ENCODE assay signal across 1 cellular context in the genomic region with DNA sequence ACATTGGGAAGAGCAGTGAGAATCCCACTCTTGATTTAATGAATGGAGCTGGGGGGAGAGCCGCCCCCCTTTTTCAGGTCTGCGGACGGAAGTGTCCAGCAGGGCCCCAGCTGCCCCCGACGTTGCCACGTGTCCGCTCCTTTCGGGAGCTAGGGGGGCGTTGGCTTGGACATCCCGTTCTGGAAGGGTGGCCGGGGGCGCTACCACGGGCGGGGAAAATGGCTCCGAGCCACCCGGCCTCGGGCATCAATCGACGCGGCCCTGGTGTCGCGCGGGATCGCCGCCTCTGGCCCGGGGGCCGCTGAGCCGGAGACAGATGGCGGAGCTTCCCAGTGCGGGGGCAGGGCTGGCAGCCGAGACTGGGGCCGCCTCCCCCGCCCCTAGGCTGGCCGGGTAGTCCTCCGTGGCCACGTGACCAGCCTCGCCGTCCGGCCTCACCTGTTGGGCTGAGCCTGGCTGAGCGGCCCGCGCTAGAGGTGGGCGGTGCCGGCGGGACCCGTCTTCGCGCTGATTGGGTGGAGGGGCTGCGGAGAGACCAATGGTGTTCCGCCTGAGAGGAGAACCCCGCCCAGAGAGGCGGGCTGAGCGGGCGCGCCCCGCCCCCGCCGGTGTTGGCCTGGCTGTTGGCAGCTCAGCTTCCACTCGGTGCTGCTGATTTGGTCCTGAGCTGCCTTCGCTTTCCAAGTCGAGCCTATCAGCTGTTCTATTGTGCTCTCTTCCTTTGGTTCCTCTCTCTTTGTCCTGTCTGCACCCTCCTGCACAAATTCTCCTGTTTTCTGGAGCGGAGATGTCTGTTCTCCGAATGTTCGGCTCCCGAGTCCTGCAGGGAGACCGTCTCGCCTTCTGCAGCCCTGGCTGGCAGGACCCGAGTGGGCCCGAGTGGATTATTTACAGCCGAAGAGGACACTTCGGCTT.
TF ChIP-seq lines count a peak whose summit lies in the region.

No MANE protein-coding gene starts in this region.

TF ChIP-seq in HEK293, 187 proteins besides CTCF, POLR2A, EP300 and RAD21 (continued from another document and continues in another):
- TF ChIP-seq, protein P1, sequence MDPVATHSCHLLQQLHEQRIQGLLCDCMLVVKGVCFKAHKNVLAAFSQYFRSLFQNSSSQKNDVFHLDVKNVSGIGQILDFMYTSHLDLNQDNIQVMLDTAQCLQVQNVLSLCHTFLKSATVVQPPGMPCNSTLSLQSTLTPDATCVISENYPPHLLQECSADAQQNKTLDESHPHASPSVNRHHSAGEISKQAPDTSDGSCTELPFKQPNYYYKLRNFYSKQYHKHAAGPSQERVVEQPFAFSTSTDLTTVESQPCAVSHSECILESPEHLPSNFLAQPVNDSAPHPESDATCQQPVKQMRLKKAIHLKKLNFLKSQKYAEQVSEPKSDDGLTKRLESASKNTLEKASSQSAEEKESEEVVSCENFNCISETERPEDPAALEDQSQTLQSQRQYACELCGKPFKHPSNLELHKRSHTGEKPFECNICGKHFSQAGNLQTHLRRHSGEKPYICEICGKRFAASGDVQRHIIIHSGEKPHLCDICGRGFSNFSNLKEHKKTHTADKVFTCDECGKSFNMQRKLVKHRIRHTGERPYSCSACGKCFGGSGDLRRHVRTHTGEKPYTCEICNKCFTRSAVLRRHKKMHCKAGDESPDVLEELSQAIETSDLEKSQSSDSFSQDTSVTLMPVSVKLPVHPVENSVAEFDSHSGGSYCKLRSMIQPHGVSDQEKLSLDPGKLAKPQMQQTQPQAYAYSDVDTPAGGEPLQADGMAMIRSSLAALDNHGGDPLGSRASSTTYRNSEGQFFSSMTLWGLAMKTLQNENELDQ (tag by site-specific recombination; IDR thresholded peaks at IDR 0.05; ENCODE audit: low read depth), result no peak
- TF ChIP-seq ZSCAN23 (tag by site-specific recombination; IDR thresholded peaks at IDR 0.05) (no peak), ZNF23 (tag by site-specific recombination; IDR thresholded peaks at IDR 0.05; ENCODE audit: borderline replicate concordance) (no peak), ZNF544 (tag by site-specific recombination; IDR thresholded peaks at IDR 0.05) (no peak), SP7 (tag by site-specific recombination; IDR thresholded peaks at IDR 0.05) (peak; percentile 84), SCRT1 (tag by site-specific recombination; IDR thresholded peaks at IDR 0.05; ENCODE audit: borderline replicate concordance) (peak; percentile 96), ZNF211 (tag by site-specific recombination; IDR thresholded peaks at IDR 0.05; ENCODE audit: low read depth) (no peak), ZNF624 (tag by site-specific recombination; IDR thresholded peaks at IDR 0.05) (no peak), GFI1B (tag by site-specific recombination; IDR thresholded peaks at IDR 0.05) (no peak), ZNF221 (tag by site-specific recombination; IDR thresholded peaks at IDR 0.05; ENCODE audit: borderline replicate concordance) (no peak), ZNF132 (tag by site-specific recombination; IDR thresholded peaks at IDR 0.05; ENCODE audit: borderline replicate concordance) (no peak), ZNF140 (tag by site-specific recombination; IDR thresholded peaks at IDR 0.05) (no peak), ZNF174 (tag by site-specific recombination; IDR thresholded peaks at IDR 0.05) (no peak), ZXDB (tag by site-specific recombination; IDR thresholded peaks at IDR 0.05) (peak; percentile 79), WT1 (tag by site-specific recombination; IDR thresholded peaks at IDR 0.05) (peak; percentile 36; the same call in 1 of the 2 replicates), ZNF660 (tag by site-specific recombination; IDR thresholded peaks at IDR 0.05) (peak; percentile 74), ZNF391 (tag by site-specific recombination; IDR thresholded peaks at IDR 0.05; ENCODE audit: borderline replicate concordance, low read depth) (no peak), ZNF354C (tag by site-specific recombination; IDR thresholded peaks at IDR 0.05; ENCODE audit: borderline replicate concordance, low read depth) (no peak), KLF1 (tag by site-specific recombination; IDR thresholded peaks at IDR 0.05) (peak; percentile 61; the same call in 1 of the 2 replicates), SP3 (tag by site-specific recombination; IDR thresholded peaks at IDR 0.05) (peak; percentile 85), HOXA7 (CRISPR knock-in tag; IDR thresholded peaks at IDR 0.05; ENCODE audit: borderline replicate concordance) (no peak), ZNF596 (tag by site-specific recombination; IDR thresholded peaks at IDR 0.05) (peak; percentile 43; the same call in 1 of the 2 replicates), ZNF548 (tag by site-specific recombination; IDR thresholded peaks at IDR 0.05) (no peak), ZNF558 (tag by site-specific recombination; IDR thresholded peaks at IDR 0.05) (no peak), ZBTB1 (tag by site-specific recombination; IDR thresholded peaks at IDR 0.05) (peak; percentile 76; the same call in 1 of the 2 replicates), TRIM28 (IDR thresholded peaks at IDR 0.05; ENCODE audit: borderline replicate concordance, low read length) (no peak), ZNF555 (tag by site-specific recombination; conservative IDR thresholded peaks at IDR 0.05) (no peak), ZNF747 (tag by site-specific recombination; IDR thresholded peaks at IDR 0.05) (no peak), ZNF311 (tag by site-specific recombination; IDR thresholded peaks at IDR 0.05; ENCODE audit: borderline replicate concordance) (no peak), ZNF146 (tag by site-specific recombination; IDR thresholded peaks at IDR 0.05) (no peak), HOXD13 (CRISPR knock-in tag; IDR thresholded peaks at IDR 0.05; ENCODE audit: borderline replicate concordance) (no peak), SCRT2 (tag by site-specific recombination; IDR thresholded peaks at IDR 0.05) (peak; percentile 100), ZNF658 (tag by site-specific recombination; IDR thresholded peaks at IDR 0.05) (no peak), ZNF157 (tag by site-specific recombination; IDR thresholded peaks at IDR 0.05) (no peak), ZNF677 (tag by site-specific recombination; IDR thresholded peaks at IDR 0.05) (no peak), ZNF843 (tag by site-specific recombination; IDR thresholded peaks at IDR 0.05) (peak; percentile 70), ZNF10 (tag by site-specific recombination; IDR thresholded peaks at IDR 0.05) (0 out of 2 replicates have a peak, but pooled peaks have one; percentile 11), KLF7 (tag by site-specific recombination; IDR thresholded peaks at IDR 0.05; ENCODE audit: borderline replicate concordance) (peak; percentile 31; the same call in 1 of the 2 replicates), YY1 (tag by site-specific recombination; IDR thresholded peaks at IDR 0.05) (peak; percentile 91), ZNF621 (tag by site-specific recombination; IDR thresholded peaks at IDR 0.05) (no peak)
- TF ChIP-seq, protein P2, sequence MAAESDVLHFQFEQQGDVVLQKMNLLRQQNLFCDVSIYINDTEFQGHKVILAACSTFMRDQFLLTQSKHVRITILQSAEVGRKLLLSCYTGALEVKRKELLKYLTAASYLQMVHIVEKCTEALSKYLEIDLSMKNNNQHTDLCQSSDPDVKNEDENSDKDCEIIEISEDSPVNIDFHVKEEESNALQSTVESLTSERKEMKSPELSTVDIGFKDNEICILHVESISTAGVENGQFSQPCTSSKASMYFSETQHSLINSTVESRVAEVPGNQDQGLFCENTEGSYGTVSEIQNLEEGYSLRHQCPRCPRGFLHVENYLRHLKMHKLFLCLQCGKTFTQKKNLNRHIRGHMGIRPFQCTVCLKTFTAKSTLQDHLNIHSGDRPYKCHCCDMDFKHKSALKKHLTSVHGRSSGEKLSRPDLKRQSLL (tag by site-specific recombination; IDR thresholded peaks at IDR 0.05), result 0 out of 2 replicates have a peak, but pooled peaks have one; percentile 55
- TF ChIP-seq, protein P3, sequence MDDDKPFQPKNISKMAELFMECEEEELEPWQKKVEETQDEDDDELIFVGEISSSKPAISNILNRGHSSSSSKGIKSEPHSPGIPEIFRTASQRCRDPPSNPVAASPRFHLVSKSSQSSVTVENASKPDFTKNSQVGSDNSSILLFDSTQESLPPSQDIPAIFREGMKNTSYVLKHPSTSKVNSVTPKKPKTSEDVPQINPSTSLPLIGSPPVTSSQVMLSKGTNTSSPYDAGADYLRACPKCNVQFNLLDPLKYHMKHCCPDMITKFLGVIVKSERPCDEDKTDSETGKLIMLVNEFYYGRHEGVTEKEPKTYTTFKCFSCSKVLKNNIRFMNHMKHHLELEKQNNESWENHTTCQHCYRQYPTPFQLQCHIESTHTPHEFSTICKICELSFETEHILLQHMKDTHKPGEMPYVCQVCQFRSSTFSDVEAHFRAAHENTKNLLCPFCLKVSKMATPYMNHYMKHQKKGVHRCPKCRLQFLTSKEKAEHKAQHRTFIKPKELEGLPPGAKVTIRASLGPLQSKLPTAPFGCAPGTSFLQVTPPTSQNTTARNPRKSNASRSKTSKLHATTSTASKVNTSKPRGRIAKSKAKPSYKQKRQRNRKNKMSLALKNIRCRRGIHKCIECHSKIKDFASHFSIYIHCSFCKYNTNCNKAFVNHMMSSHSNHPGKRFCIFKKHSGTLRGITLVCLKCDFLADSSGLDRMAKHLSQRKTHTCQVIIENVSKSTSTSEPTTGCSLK (tag by site-specific recombination; IDR thresholded peaks at IDR 0.05), result no peak
- TF ChIP-seq, protein P4, sequence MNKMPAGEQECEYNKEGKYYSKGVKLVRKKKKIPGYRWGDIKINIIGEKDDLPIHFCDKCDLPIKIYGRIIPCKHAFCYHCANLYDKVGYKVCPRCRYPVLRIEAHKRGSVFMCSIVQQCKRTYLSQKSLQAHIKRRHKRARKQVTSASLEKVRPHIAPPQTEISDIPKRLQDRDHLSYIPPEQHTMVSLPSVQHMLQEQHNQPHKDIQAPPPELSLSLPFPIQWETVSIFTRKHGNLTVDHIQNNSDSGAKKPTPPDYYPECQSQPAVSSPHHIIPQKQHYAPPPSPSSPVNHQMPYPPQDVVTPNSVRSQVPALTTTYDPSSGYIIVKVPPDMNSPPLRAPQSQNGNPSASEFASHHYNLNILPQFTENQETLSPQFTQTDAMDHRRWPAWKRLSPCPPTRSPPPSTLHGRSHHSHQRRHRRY (tag by site-specific recombination; IDR thresholded peaks at IDR 0.05), result no peak
- TF ChIP-seq, protein P5, sequence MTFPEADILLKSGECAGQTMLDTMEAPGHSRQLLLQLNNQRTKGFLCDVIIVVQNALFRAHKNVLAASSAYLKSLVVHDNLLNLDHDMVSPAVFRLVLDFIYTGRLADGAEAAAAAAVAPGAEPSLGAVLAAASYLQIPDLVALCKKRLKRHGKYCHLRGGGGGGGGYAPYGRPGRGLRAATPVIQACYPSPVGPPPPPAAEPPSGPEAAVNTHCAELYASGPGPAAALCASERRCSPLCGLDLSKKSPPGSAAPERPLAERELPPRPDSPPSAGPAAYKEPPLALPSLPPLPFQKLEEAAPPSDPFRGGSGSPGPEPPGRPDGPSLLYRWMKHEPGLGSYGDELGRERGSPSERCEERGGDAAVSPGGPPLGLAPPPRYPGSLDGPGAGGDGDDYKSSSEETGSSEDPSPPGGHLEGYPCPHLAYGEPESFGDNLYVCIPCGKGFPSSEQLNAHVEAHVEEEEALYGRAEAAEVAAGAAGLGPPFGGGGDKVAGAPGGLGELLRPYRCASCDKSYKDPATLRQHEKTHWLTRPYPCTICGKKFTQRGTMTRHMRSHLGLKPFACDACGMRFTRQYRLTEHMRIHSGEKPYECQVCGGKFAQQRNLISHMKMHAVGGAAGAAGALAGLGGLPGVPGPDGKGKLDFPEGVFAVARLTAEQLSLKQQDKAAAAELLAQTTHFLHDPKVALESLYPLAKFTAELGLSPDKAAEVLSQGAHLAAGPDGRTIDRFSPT (tag by site-specific recombination; IDR thresholded peaks at IDR 0.05), result peak; percentile 96
- TF ChIP-seq, protein P6, sequence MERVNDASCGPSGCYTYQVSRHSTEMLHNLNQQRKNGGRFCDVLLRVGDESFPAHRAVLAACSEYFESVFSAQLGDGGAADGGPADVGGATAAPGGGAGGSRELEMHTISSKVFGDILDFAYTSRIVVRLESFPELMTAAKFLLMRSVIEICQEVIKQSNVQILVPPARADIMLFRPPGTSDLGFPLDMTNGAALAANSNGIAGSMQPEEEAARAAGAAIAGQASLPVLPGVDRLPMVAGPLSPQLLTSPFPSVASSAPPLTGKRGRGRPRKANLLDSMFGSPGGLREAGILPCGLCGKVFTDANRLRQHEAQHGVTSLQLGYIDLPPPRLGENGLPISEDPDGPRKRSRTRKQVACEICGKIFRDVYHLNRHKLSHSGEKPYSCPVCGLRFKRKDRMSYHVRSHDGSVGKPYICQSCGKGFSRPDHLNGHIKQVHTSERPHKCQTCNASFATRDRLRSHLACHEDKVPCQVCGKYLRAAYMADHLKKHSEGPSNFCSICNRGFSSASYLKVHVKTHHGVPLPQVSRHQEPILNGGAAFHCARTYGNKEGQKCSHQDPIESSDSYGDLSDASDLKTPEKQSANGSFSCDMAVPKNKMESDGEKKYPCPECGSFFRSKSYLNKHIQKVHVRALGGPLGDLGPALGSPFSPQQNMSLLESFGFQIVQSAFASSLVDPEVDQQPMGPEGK (tag by site-specific recombination; IDR thresholded peaks at IDR 0.05), result peak; percentile 100
- TF ChIP-seq, protein P7, sequence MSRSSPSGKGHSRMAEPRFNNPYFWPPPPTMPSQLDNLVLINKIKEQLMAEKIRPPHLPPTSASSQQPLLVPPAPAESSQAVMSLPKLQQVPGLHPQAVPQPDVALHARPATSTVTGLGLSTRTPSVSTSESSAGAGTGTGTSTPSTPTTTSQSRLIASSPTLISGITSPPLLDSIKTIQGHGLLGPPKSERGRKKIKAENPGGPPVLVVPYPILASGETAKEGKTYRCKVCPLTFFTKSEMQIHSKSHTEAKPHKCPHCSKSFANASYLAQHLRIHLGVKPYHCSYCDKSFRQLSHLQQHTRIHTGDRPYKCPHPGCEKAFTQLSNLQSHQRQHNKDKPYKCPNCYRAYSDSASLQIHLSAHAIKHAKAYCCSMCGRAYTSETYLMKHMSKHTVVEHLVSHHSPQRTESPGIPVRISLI (tag by site-specific recombination; IDR thresholded peaks at IDR 0.05), result no peak
- TF ChIP-seq, protein P8, sequence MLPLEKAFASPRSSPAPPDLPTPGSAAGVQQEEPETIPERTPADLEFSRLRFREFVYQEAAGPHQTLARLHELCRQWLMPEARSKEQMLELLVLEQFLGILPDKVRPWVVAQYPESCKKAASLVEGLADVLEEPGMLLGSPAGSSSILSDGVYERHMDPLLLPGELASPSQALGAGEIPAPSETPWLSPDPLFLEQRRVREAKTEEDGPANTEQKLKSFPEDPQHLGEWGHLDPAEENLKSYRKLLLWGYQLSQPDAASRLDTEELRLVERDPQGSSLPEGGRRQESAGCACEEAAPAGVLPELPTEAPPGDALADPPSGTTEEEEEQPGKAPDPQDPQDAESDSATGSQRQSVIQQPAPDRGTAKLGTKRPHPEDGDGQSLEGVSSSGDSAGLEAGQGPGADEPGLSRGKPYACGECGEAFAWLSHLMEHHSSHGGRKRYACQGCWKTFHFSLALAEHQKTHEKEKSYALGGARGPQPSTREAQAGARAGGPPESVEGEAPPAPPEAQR (tag by site-specific recombination; IDR thresholded peaks at IDR 0.05), result no peak
- TF ChIP-seq, protein P9, sequence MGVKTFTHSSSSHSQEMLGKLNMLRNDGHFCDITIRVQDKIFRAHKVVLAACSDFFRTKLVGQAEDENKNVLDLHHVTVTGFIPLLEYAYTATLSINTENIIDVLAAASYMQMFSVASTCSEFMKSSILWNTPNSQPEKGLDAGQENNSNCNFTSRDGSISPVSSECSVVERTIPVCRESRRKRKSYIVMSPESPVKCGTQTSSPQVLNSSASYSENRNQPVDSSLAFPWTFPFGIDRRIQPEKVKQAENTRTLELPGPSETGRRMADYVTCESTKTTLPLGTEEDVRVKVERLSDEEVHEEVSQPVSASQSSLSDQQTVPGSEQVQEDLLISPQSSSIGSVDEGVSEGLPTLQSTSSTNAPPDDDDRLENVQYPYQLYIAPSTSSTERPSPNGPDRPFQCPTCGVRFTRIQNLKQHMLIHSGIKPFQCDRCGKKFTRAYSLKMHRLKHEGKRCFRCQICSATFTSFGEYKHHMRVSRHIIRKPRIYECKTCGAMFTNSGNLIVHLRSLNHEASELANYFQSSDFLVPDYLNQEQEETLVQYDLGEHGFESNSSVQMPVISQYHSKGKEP (tag by site-specific recombination; IDR thresholded peaks at IDR 0.05), result no peak
